8 cellular contexts compared by ENCODE assay signal in genomic region chr6:42879372-42880239, GRCh38. TPM values are rescaled to one million over a fixed set of nuclear protein-coding genes. Genes with fewer than 3 reads are reported as not detected.
DNase-seq lines count a peak whose midpoint lies in the region; ATAC-seq and TF ChIP-seq lines count a peak whose summit lies in the region.

Gene RPL7L1 (plus strand): TSS chr6:42879616. CDS start chr6:42879911, 295 bp downstream.

- peak within 1 kb of the TSS; percentile 100 for H3K9ac ChIP-seq in rectal smooth muscle tissue (ENCODE audit: low read length)

- ATAC-seq in GM18502 (IDR thresholded peaks at IDR 0.05; ENCODE audit: poor library complexity, unreplicated experiment) (peak; percentile 94), HG02938 (IDR thresholded peaks at IDR 0.05; ENCODE audit: unreplicated experiment) (peak; percentile 82), right cardiac atrium (peak; percentile 98)

- DNase-seq in NCI-H1694 treated with DMSO at 0.1 percent for 48 hours (lab: John Stamatoyannopoulos, UW) (peak; percentile 93), T-helper 2 cell (peak; percentile 51 to 93 (median 75)), right cardiac atrium (peak; percentile 78 to 93 (median 92)), vagina (ENCODE audit: extremely low spot score in 2 of 2) (peak in 1 of 2 donors; percentile 92)

- WGBS in right cardiac atrium = under 1% methylated on average over 41 of the region's 41 CpGs

- no peaks in the 10 kb centered on the region for H3K27me3 ChIP-seq in right cardiac atrium (ENCODE audit: control insufficient read depth, insufficient read depth)
- H3K27me3 ChIP-seq in rectal smooth muscle tissue (ENCODE audit: control insufficient read depth, insufficient read depth, low read length) = no peaks in the 10 kb centered on the region
- no peaks in the 10 kb centered on the region for H3K27me3 ChIP-seq in vagina

- H3K36me3 ChIP-seq in rectal smooth muscle tissue (ENCODE audit: control insufficient read depth, insufficient read depth, low read length) = peaks cover 13% of the 10 kb centered on the region
- H3K36me3 ChIP-seq in vagina = peaks cover 0 to 24% of the 10 kb centered on the region in 2 donors

- TF ChIP-seq CTCF in vagina (IDR thresholded peaks at IDR 0.05) = peak in 2 of 3 experiments; percentile 45 to 47

- H3K27ac ChIP-seq in angular gyrus (ENCODE audit: low read depth, low read length) (peak within 1 kb of the TSS; percentile 96), right cardiac atrium (ENCODE audit: low read length) (peak within 1 kb of the TSS; percentile 86), rectal smooth muscle tissue (ENCODE audit: low read depth, low read length) (peak within 1 kb of the TSS; percentile 98), vagina (peak within 1 kb of the TSS; percentile 92)

- no peaks in the 10 kb centered on the region for H3K4me1 ChIP-seq in right cardiac atrium (ENCODE audit: control insufficient read depth, insufficient read depth, low read length)
- H3K4me1 ChIP-seq in rectal smooth muscle tissue (ENCODE audit: control insufficient read depth, insufficient read depth, low read length) = no peaks in the 10 kb centered on the region
- H3K4me1 ChIP-seq in vagina = peaks cover 29% of the 10 kb centered on the region

- no peaks in the 10 kb centered on the region for H3K9me3 ChIP-seq in right cardiac atrium (ENCODE audit: control insufficient read depth, low read length)
- no peaks in the 10 kb centered on the region for H3K9me3 ChIP-seq in vagina

- peak within 1 kb of the TSS; percentile 64 for H3K4me3 ChIP-seq in right cardiac atrium (ENCODE audit: low read length)
- peak within 1 kb of the TSS; percentile 98 for H3K4me3 ChIP-seq in rectal smooth muscle tissue (ENCODE audit: low read length)
- peak within 1 kb of the TSS; percentile 69 to 78 for H3K4me3 ChIP-seq in vagina

- intact Hi-C loops in right cardiac atrium (cut with DNase I) = loop anchor here in 3 of 4 donors (2.0 to 10.0 kb wide), 4 partner anchors 155 to 225 kb away; partner anchors contain the start of gene PRPH2 (in 1 of the 3)
- intact Hi-C loops in vagina (cut with DNase I) = loop anchor here (2.0 to 10.0 kb wide), 4 partner anchors 97 to 222 kb away; partner anchors contain the start of genes BICRAL and PRPH2

- TF ChIP-seq POLR2A in vagina (IDR thresholded peaks at IDR 0.05) = peak in 1 of 2 donors; percentile 58

RNA-seq across cellular contexts. Expression of gene RPL7L1, which starts in this region (rescaled TPM):
- total RNA-seq in right cardiac atrium (10 to 100 TPM; 50.5 to 59.1 (median 51.7) TPM), vagina (55.7 TPM)
- polyA plus RNA-seq in right cardiac atrium = 38.7 TPM
